30 cellular contexts compared by ENCODE assay signal in genomic region chr6:69942485-69942884, GRCh38.
"Had no signal": no experiment of that assay in that cellular context is flagged by ENCODE, and none has a peak within 500 bp of the region (broad histone marks: within the 10 kb centered on the region; RNA-seq: fewer than 3 reads in every experiment).

No MANE protein-coding gene starts in this region.

- H3K36me3 Mint-ChIP-seq: immature natural killer cell; naive thymus-derived CD8-positive, alpha-beta T cell; type B pancreatic cell had no signal

- H3K4me3 Mint-ChIP-seq: immature natural killer cell; naive thymus-derived CD8-positive, alpha-beta T cell; nephron; neural crest cell; stimulated activated memory B cell treated with anti-CD40 and anti-IgM and Interleukin-4, amounts not matched to agents 10 μg/mL and 1 μg/mL and 100 μg/mL, for 72 hours; stimulated activated naive CD8-positive, alpha-beta T cell treated with anti-CD3 and anti-CD28 coated beads, Interleukin-15, amount 100 ng/mL, for 72 hours; type B pancreatic cell had no signal

- H3K4me3 ChIP-seq: left lung, lower lobe of right lung, pancreas, prostate gland, smooth muscle cell, tibial nerve, uterus had no signal

- DNase-seq: hypothalamus; immature natural killer cell; kidney; left colon; left lung; lower lobe of right lung; mammary epithelial cell; mesenchymal stem cell; naive thymus-derived CD8-positive, alpha-beta T cell; nucleus accumbens; pancreas; posterior cingulate gyrus; retina; right cardiac atrium; stimulated activated CD4-positive, alpha-beta T cell treated with anti-CD3 and anti-CD28 coated beads, Interleukin-1b, Interleukin-23, amount 100 ng/mL, for 48 hours; stimulated activated CD4-positive, alpha-beta T cell treated with anti-CD3 and anti-CD28 coated beads, Interleukin-2, amount 100 ng/mL, for 48 hours; stimulated activated CD4-positive, alpha-beta T cell treated with anti-CD3 and anti-CD28 coated beads, Interleukin-4, amount 100 ng/mL, for 4 hours; stimulated activated CD8-positive, alpha-beta memory T cell treated with anti-CD3 and anti-CD28 coated beads, Interleukin-4, amount 100 ng/mL, for 48 hours; stimulated activated naive CD4-positive, alpha-beta T cell treated with Interleukin-2 at 50 U/mL for 16 hours; stimulated activated naive CD8-positive, alpha-beta T cell treated with anti-CD3 and anti-CD28 coated beads, Interleukin-15, amount 100 ng/mL, for 72 hours; substantia nigra; uterus had no signal

- H3K27ac Mint-ChIP-seq: immature natural killer cell; naive thymus-derived CD8-positive, alpha-beta T cell; nephron; stimulated activated memory B cell treated with anti-CD40 and anti-IgM and Interleukin-4, amounts not matched to agents 10 μg/mL and 1 μg/mL and 100 μg/mL, for 72 hours; stimulated activated naive CD8-positive, alpha-beta T cell treated with anti-CD3 and anti-CD28 coated beads, Interleukin-15, amount 100 ng/mL, for 72 hours; type B pancreatic cell had no signal

- ATAC-seq: left colon; left lung; lower lobe of right lung; naive thymus-derived CD8-positive, alpha-beta T cell; pancreas; right cardiac atrium; sciatic nerve; stimulated activated memory B cell treated with anti-CD40 and anti-IgM and Interleukin-4, amounts not matched to agents 10 μg/mL and 1 μg/mL and 100 μg/mL, for 72 hours; stimulated activated naive CD8-positive, alpha-beta T cell treated with anti-CD3 and anti-CD28 coated beads, Interleukin-15, amount 100 ng/mL, for 72 hours had no signal

- H3K9me3 Mint-ChIP-seq: nephron; neural crest cell; stimulated activated naive CD8-positive, alpha-beta T cell treated with anti-CD3 and anti-CD28 coated beads, Interleukin-15, amount 100 ng/mL, for 72 hours; type B pancreatic cell had no signal

- H3K27me3 Mint-ChIP-seq: stimulated activated memory B cell treated with anti-CD40 and anti-IgM and Interleukin-4, amounts not matched to agents 10 μg/mL and 1 μg/mL and 100 μg/mL, for 72 hours; type B pancreatic cell had no signal

- H3K4me1 Mint-ChIP-seq: immature natural killer cell; nephron; neural crest cell; stimulated activated naive CD8-positive, alpha-beta T cell treated with anti-CD3 and anti-CD28 coated beads, Interleukin-15, amount 100 ng/mL, for 72 hours had no signal
